In genomic region chr3:179590669-179591068, GRCh38 we compare ENCODE assay signal across 13 cellular contexts.
"Had no signal": no experiment of that assay in that cellular context is flagged by ENCODE, and none has a peak within 500 bp of the region (broad histone marks: within the 10 kb centered on the region; RNA-seq: fewer than 3 reads in every experiment).

No MANE protein-coding gene starts in this region.

- H3K27me3 ChIP-seq: adrenal gland, hepatocyte, neural progenitor cell, pancreas had no signal

- H3K4me1 ChIP-seq: adrenal gland, lower lobe of right lung, neural progenitor cell, pancreas had no signal

- H3K27me3 Mint-ChIP-seq: dendritic cell treated with granulocyte-macrophage colony-stimulating factor and Interleukin-4, amounts not matched to agents 40 ng/mL and 50 ng/mL, for 4 days; effector memory CD8-positive, alpha-beta T cell had no signal

- H3K9me3 Mint-ChIP-seq: dendritic cell treated with granulocyte-macrophage colony-stimulating factor and Interleukin-4, amounts not matched to agents 40 ng/mL and 50 ng/mL, for 4 days; effector memory CD8-positive, alpha-beta T cell; mesothelial cell of epicardium; neural progenitor cell had no signal

- ATAC-seq: effector memory CD8-positive, alpha-beta T cell; lower lobe of right lung; pancreas had no signal

- H3K4me3 Mint-ChIP-seq: dendritic cell treated with granulocyte-macrophage colony-stimulating factor and Interleukin-4, amounts not matched to agents 40 ng/mL and 50 ng/mL, for 4 days; effector memory CD8-positive, alpha-beta T cell; mesothelial cell of epicardium; neural progenitor cell had no signal

- H3K4me3 ChIP-seq: adrenal gland, hepatocyte, lower lobe of right lung, neural progenitor cell, pancreas had no signal

- DNase-seq: activated CD4-positive, alpha-beta T cell treated with anti-CD3 and anti-CD28 coated beads, Interleukin-2, amount 50 U/mL, for 4 hours; activated effector memory CD4-positive, alpha-beta T cell treated with anti-CD3 and anti-CD28 coated beads, Interleukin-2, amount 50 U/mL, for 16 hours; adrenal gland; effector memory CD8-positive, alpha-beta T cell; lower lobe of right lung; pancreas; retina; stimulated activated CD4-positive, alpha-beta T cell treated with anti-CD3 and anti-CD28 coated beads, Interleukin-15, amount 100 ng/mL, for 24 hours; stimulated activated CD4-positive, alpha-beta T cell treated with anti-CD3 and anti-CD28 coated beads, Interleukin-4, amount 100 ng/mL, for 24 hours had no signal

- H3K4me1 Mint-ChIP-seq: mesothelial cell of epicardium, neural progenitor cell had no signal

- H3K27ac ChIP-seq: hepatocyte, lower lobe of right lung, neural progenitor cell, pancreas had no signal

- H3K27ac Mint-ChIP-seq: dendritic cell treated with granulocyte-macrophage colony-stimulating factor and Interleukin-4, amounts not matched to agents 40 ng/mL and 50 ng/mL, for 4 days; mesothelial cell of epicardium; neural progenitor cell had no signal

- H3K9me3 ChIP-seq: lower lobe of right lung, pancreas had no signal

- H3K9ac ChIP-seq: neural progenitor cell had no signal
